In the genomic region with DNA sequence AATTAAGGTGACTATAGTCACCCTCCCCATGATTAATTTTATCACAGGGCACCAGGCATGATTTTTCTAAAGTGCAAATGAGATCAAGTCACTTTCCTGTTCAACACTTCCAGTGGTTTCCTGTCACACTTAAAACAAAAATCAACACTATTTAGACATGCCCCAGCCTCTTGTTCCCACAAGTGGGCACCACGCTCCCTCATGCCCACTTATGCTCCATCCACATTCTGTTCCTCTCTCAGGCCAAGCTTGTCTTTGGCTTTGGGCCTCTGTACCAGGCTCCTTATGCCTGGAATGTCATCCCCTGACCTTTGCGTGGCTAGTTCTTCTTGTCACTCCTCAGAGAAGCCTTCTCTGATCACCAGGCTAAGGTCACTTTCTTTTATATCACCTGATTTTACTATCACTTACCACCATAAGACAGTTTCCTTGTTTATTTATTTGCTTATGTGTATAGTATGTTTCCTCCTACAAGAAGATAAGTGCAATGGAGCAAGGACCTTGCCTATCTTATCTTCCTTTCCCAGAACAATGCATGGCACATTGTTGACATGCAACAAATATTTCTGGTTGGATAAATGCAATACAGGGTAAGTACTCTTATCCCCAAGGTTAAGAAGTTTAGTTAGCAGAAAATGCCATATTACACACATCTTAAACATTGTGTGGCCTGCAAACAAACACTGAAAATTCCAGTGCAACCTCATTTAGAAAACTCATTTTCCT, we compare ENCODE assay signal across 20 cellular contexts. TPM values are rescaled to one million over a fixed set of nuclear protein-coding genes. Genes with fewer than 3 reads are reported as not detected.
"Had no signal": no experiment of that assay in that cellular context is flagged by ENCODE, and none has a peak within 500 bp of the region (broad histone marks: within the 10 kb centered on the region; RNA-seq: fewer than 3 reads in every experiment).

No MANE protein-coding gene starts in this region.

- H2AFZ ChIP-seq: parathyroid adenoma had no signal

- H3K9me3 Mint-ChIP-seq: activated CD4-positive, alpha-beta T cell treated with anti-CD3 and anti-CD28 coated beads, Interleukin-2, amount 10 ng/mL, durations not matched to agents 24 days and 14 days; activated naive CD4-positive, alpha-beta T cell treated with anti-CD3 and anti-CD28 coated beads for 36 hours; activated T-helper 17 cell treated with anti-CD3 and anti-CD28 coated beads, Interleukin-2, amount 50 U/mL, for 72 hours had no signal

- ATAC-seq: activated T-helper 17 cell treated with anti-CD3 and anti-CD28 coated beads, Interleukin-2, amount 50 U/mL, for 72 hours; esophagus mucosa; right lobe of liver; stimulated activated naive B cell treated with anti-CD40 and anti-IgM and Interleukin-4, amounts not matched to agents 10 μg/mL and 1 μg/mL and 100 μg/mL, for 72 hours; WTC11 had no signal

- H3K4me3 ChIP-seq: adrenal gland, right lobe of liver, SJSA1 had no signal

- DNase-seq: activated CD4-positive, alpha-beta T cell treated with anti-CD3 and anti-CD28 coated beads, Interleukin-2, amount 10 ng/mL, durations not matched to agents 24 days and 14 days; activated naive CD4-positive, alpha-beta T cell treated with anti-CD3 and anti-CD28 coated beads for 36 hours; activated T-cell treated with anti-CD3 and anti-CD28 coated beads for 4 hours; adrenal gland; dermis blood vessel endothelial cell; foreskin fibroblast; head of caudate nucleus; kidney; midbrain; naive B cell; right lobe of liver; stimulated activated CD4-positive, alpha-beta T cell treated with anti-CD3 and anti-CD28 coated beads, Interleukin-2, amount 100 ng/mL, for 24 hours; stimulated activated naive B cell treated with anti-CD40 and anti-IgM and Interleukin-4, amounts not matched to agents 10 μg/mL and 1 μg/mL and 100 μg/mL, for 72 hours; T-helper 9 cell had no signal

- H3K27ac Mint-ChIP-seq: activated CD4-positive, alpha-beta T cell treated with anti-CD3 and anti-CD28 coated beads, Interleukin-2, amount 10 ng/mL, durations not matched to agents 24 days and 14 days; activated naive CD4-positive, alpha-beta T cell treated with anti-CD3 and anti-CD28 coated beads for 36 hours; activated T-helper 17 cell treated with anti-CD3 and anti-CD28 coated beads, Interleukin-2, amount 50 U/mL, for 72 hours; naive B cell; stimulated activated naive B cell treated with anti-CD40 and anti-IgM and Interleukin-4, amounts not matched to agents 10 μg/mL and 1 μg/mL and 100 μg/mL, for 72 hours; WTC11 had no signal

- H3K36me3 ChIP-seq: adrenal gland, right lobe of liver, SJSA1 had no signal

- H3K4me1 Mint-ChIP-seq: activated CD4-positive, alpha-beta T cell treated with anti-CD3 and anti-CD28 coated beads, Interleukin-2, amount 10 ng/mL, durations not matched to agents 24 days and 14 days; activated T-helper 17 cell treated with anti-CD3 and anti-CD28 coated beads, Interleukin-2, amount 50 U/mL, for 72 hours; naive B cell; WTC11 had no signal

- H3K9me3 ChIP-seq: adrenal gland, right lobe of liver, SJSA1 had no signal

- H3K36me3 Mint-ChIP-seq: WTC11 had no signal

- H3K79me2 ChIP-seq: parathyroid adenoma had no signal

- H3K4me3 Mint-ChIP-seq: activated CD4-positive, alpha-beta T cell treated with anti-CD3 and anti-CD28 coated beads, Interleukin-2, amount 10 ng/mL, durations not matched to agents 24 days and 14 days; activated naive CD4-positive, alpha-beta T cell treated with anti-CD3 and anti-CD28 coated beads for 36 hours; activated T-helper 17 cell treated with anti-CD3 and anti-CD28 coated beads, Interleukin-2, amount 50 U/mL, for 72 hours; naive B cell; stimulated activated naive B cell treated with anti-CD40 and anti-IgM and Interleukin-4, amounts not matched to agents 10 μg/mL and 1 μg/mL and 100 μg/mL, for 72 hours; WTC11 had no signal

- FAIRE-seq: kidney had no signal

- H3K9ac ChIP-seq: parathyroid adenoma had no signal

- H3K4me1 ChIP-seq: adrenal gland, parathyroid adenoma, right lobe of liver, SJSA1 had no signal

- H3K27me3 ChIP-seq: adrenal gland, right lobe of liver, SJSA1 had no signal

- H3K27ac ChIP-seq: adrenal gland, parathyroid adenoma, right lobe of liver, SJSA1 had no signal

RNA-seq across cellular contexts. Expression of gene HEPHL1, which starts 56.6 kb away (rescaled TPM):
- total RNA-seq: activated CD4-positive, alpha-beta T cell treated with anti-CD3 and anti-CD28 coated beads, Interleukin-2, amount 10 ng/mL, durations not matched to agents 24 days and 14 days; activated naive CD4-positive, alpha-beta T cell treated with anti-CD3 and anti-CD28 coated beads for 36 hours; activated T-helper 17 cell treated with anti-CD3 and anti-CD28 coated beads, Interleukin-2, amount 50 U/mL, for 72 hours; adrenal gland; dermis blood vessel endothelial cell; kidney; right lobe of liver; SJSA1; ureter had no signal
- polyA plus RNA-seq: adrenal gland had no signal
